In the genomic region with DNA sequence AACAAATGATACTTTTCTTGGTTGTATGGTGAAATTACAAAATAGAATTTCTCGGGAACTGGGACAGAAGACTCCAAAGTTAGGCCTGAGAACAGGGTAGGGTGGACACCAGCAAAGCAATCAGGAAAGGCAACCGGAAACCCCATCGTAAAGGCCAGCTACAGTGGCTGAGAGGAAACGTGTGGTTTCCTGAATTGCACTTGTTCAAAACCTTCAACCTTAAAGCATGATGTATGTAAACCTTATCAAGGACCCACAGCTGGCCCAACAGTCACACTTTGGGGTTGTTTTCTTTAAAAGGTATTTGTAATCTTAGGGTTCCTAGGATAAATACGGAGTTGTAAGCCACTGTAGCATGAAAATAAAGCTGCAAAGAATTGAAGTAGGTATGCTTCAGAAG, we compare ENCODE assay signal across 20 cellular contexts. TPM values are rescaled to one million over a fixed set of nuclear protein-coding genes. Genes with fewer than 3 reads are reported as not detected.
DNase-seq lines count a peak whose midpoint lies in the region; ATAC-seq, FAIRE-seq and TF ChIP-seq lines count a peak whose summit lies in the region.
"Had no signal": no experiment of that assay in that cellular context is flagged by ENCODE, and none has a peak within 500 bp of the region (broad histone marks: within the 10 kb centered on the region; RNA-seq: fewer than 3 reads in every experiment).

No MANE protein-coding gene starts in this region.

- H3K27me3 ChIP-seq in pancreas: peaks cover 0 to 6% (median 0%) of the 10 kb centered on the region in 4 donors
- H3K27me3 ChIP-seq: testis had no signal

- FAIRE-seq in pancreas (lab: Jason Lieb, UNC): no peak

- H3K4me3 ChIP-seq in pancreas: no peak overlapping the region
- H3K4me3 ChIP-seq: testis had no signal

- no peak for DNase-seq in activated naive CD8-positive, alpha-beta T cell treated with anti-CD3 and anti-CD28 coated beads, Interleukin-2, amount 10 ng/mL, durations not matched to agents 7 days and 5 days
- DNase-seq in activated naive CD8-positive, alpha-beta T cell treated with anti-CD3 and anti-CD28 coated beads, Interleukin-2, amount 50 U/mL, for 24 hours: no peak
- DNase-seq in UCSD-AML1 (lab: John Stamatoyannopoulos, UW; ENCODE audit: unreplicated experiment) (peak; percentile 47), A172 (ENCODE audit: low spot score) (no peak), NCI-H748 (lab: John Stamatoyannopoulos, UW; ENCODE audit: unreplicated experiment) (no peak), pancreas (no peak)
- DNase-seq: Calu3; NCI-H1694 treated with DMSO at 0.1 percent for 48 hours; NCI-H510A; right cardiac atrium; stimulated activated CD4-positive, alpha-beta T cell treated with anti-CD3 and anti-CD28 coated beads, Interleukin-2, amount 100 ng/mL, for 24 hours; testis had no signal

- 60 to 65% methylated on average over 5 of the region's 5 CpGs for WGBS in pancreas, 2 donors

- H3K4me1 ChIP-seq in pancreas: no peaks in the 10 kb centered on the region

- H3K9me3 ChIP-seq in pancreas: no peaks in the 10 kb centered on the region
- H3K9me3 ChIP-seq: testis had no signal

- intact Hi-C loops in pancreas (cut with DNase I): no loop called here

- no peaks in the 10 kb centered on the region for H3K36me3 ChIP-seq in pancreas

- H3K4me3 Mint-ChIP-seq in activated naive CD8-positive, alpha-beta T cell treated with anti-CD3 and anti-CD28 coated beads, Interleukin-2, amount 10 ng/mL, durations not matched to agents 7 days and 5 days: peak overlapping the region; percentile 55
- H3K4me3 Mint-ChIP-seq in activated naive CD8-positive, alpha-beta T cell treated with anti-CD3 and anti-CD28 coated beads, Interleukin-2, amount 50 U/mL, for 24 hours: no peak overlapping the region
- H3K4me3 Mint-ChIP-seq: memory B cell, neural crest cell had no signal

- no peak overlapping the region for H3K27ac ChIP-seq in pancreas
- H3K27ac ChIP-seq: KMS-11, RWPE1, testis had no signal

- H3K4me1 Mint-ChIP-seq in activated naive CD8-positive, alpha-beta T cell treated with anti-CD3 and anti-CD28 coated beads, Interleukin-2, amount 10 ng/mL, durations not matched to agents 7 days and 5 days: peaks cover 38% of the 10 kb centered on the region
- H3K4me1 Mint-ChIP-seq in activated naive CD8-positive, alpha-beta T cell treated with anti-CD3 and anti-CD28 coated beads, Interleukin-2, amount 50 U/mL, for 24 hours: peaks cover 44% of the 10 kb centered on the region

- TF ChIP-seq CTCF in pancreas (IDR thresholded peaks at IDR 0.05): no peak

- peak overlapping the region; percentile 77 for H3K27ac Mint-ChIP-seq in activated naive CD8-positive, alpha-beta T cell treated with anti-CD3 and anti-CD28 coated beads, Interleukin-2, amount 10 ng/mL, durations not matched to agents 7 days and 5 days
- no peak overlapping the region for H3K27ac Mint-ChIP-seq in activated naive CD8-positive, alpha-beta T cell treated with anti-CD3 and anti-CD28 coated beads, Interleukin-2, amount 50 U/mL, for 24 hours
- H3K27ac Mint-ChIP-seq: memory B cell had no signal

- H3K27me3 Mint-ChIP-seq in activated naive CD8-positive, alpha-beta T cell treated with anti-CD3 and anti-CD28 coated beads, Interleukin-2, amount 10 ng/mL, durations not matched to agents 7 days and 5 days: peaks cover 32% of the 10 kb centered on the region
- H3K27me3 Mint-ChIP-seq in activated naive CD8-positive, alpha-beta T cell treated with anti-CD3 and anti-CD28 coated beads, Interleukin-2, amount 50 U/mL, for 24 hours: peaks cover 32% of the 10 kb centered on the region

- peaks cover 17% of the 10 kb centered on the region for H3K36me3 Mint-ChIP-seq in activated naive CD8-positive, alpha-beta T cell treated with anti-CD3 and anti-CD28 coated beads, Interleukin-2, amount 10 ng/mL, durations not matched to agents 7 days and 5 days
- no peaks in the 10 kb centered on the region for H3K36me3 Mint-ChIP-seq in activated naive CD8-positive, alpha-beta T cell treated with anti-CD3 and anti-CD28 coated beads, Interleukin-2, amount 50 U/mL, for 24 hours (ENCODE audit: low read depth)
- H3K36me3 Mint-ChIP-seq: memory B cell, T-cell had no signal

- POLR2A ChIA-PET in activated naive CD8-positive, alpha-beta T cell treated with anti-CD3 and anti-CD28 coated beads, Interleukin-2, amount 10 ng/mL, durations not matched to agents 7 days and 5 days (lab: Charles Lee): interaction anchor here (0.8 to 1.3 kb wide), 2 partner anchors 44 to 111 kb away, joined by 3 to 5 read pairs; no protein-coding TSS in a partner anchor

- ATAC-seq in activated naive CD8-positive, alpha-beta T cell treated with anti-CD3 and anti-CD28 coated beads, Interleukin-2, amount 10 ng/mL, durations not matched to agents 7 days and 5 days (ENCODE audit: low read depth): peak; percentile 51
- no peak for ATAC-seq in activated naive CD8-positive, alpha-beta T cell treated with anti-CD3 and anti-CD28 coated beads, Interleukin-2, amount 50 U/mL, for 24 hours
- ATAC-seq in HG03108 (IDR thresholded peaks at IDR 0.05; ENCODE audit: unreplicated experiment) (peak; percentile 73), GM19397 (IDR thresholded peaks at IDR 0.05; ENCODE audit: unreplicated experiment) (no peak), pancreas (no peak)
- ATAC-seq: T-cell had no signal

- peaks cover 5% of the 10 kb centered on the region for H3K9me3 Mint-ChIP-seq in activated naive CD8-positive, alpha-beta T cell treated with anti-CD3 and anti-CD28 coated beads, Interleukin-2, amount 10 ng/mL, durations not matched to agents 7 days and 5 days
- H3K9me3 Mint-ChIP-seq in activated naive CD8-positive, alpha-beta T cell treated with anti-CD3 and anti-CD28 coated beads, Interleukin-2, amount 50 U/mL, for 24 hours: no peaks in the 10 kb centered on the region
- H3K9me3 Mint-ChIP-seq: memory B cell, T-cell had no signal

RNA-seq across cellular contexts. Expression of a gene that starts 2.2 kb away (rescaled TPM):
- total RNA-seq in activated naive CD8-positive, alpha-beta T cell treated with anti-CD3 and anti-CD28 coated beads, Interleukin-2, amount 10 ng/mL, durations not matched to agents 7 days and 5 days: 1 to 10 TPM; 2.6 to 3.1 TPM
- total RNA-seq in A172 (2014; rRNA removed; shearing (Covaris generic)): not detected in 2 replicates
- total RNA-seq in pancreas: under 1 TPM in 5 of 6 donors, not detected in 1; 0.04 to 0.29 (median 0.19) TPM
- polyA plus RNA-seq in pancreas: under 1 TPM; 0.11 to 0.14 TPM
- total RNA-seq: Calu3, neural crest cell had no signal
- polyA plus RNA-seq: AG04450 had no signal

RNA-seq across cellular contexts. Expression of a gene that starts 48.9 kb away (rescaled TPM):
- 100 to 1,000 TPM; 115 to 119 TPM for total RNA-seq in activated naive CD8-positive, alpha-beta T cell treated with anti-CD3 and anti-CD28 coated beads, Interleukin-2, amount 10 ng/mL, durations not matched to agents 7 days and 5 days
- 0.12 TPM in 1 of 2 replicates, not detected in the other for total RNA-seq in A172 (2014; rRNA removed; shearing (Covaris generic))
- 1 to 10 TPM in 1 of 6 donors, under 1 TPM in 3, not detected in 2; 0.28 to 2.0 (median 0.54) TPM for total RNA-seq in pancreas
- polyA plus RNA-seq in pancreas: under 1 TPM; 0.23 to 0.49 TPM
- total RNA-seq: Calu3, neural crest cell had no signal

Comparison
In these comparisons a context has a peak if more than half of its experiments do, and no peak if none do; other contexts are left out.
1. ATAC-seq: peak in activated naive CD8-positive, alpha-beta T cell treated with anti-CD3 and anti-CD28 coated beads, Interleukin-2, amount 10 ng/mL, durations not matched to agents 7 days and 5 days (single experiment) and HG03108 (single experiment); none in activated naive CD8-positive, alpha-beta T cell treated with anti-CD3 and anti-CD28 coated beads, Interleukin-2, amount 50 U/mL, for 24 hours (single experiment), GM19397 (single experiment) and pancreas (0 of 4).
2. RNA of a gene that starts 48.9 kb away (total RNA-seq): 115 to 119 TPM in activated naive CD8-positive, alpha-beta T cell treated with anti-CD3 and anti-CD28 coated beads, Interleukin-2, amount 10 ng/mL, durations not matched to agents 7 days and 5 days; 0.28 to 2.0 TPM in pancreas and 0.12 TPM in A172; every median in the first group is over 10 times any median in the second.